Comparison of ENCODE assay signal across 13 cellular contexts in the genomic region with DNA sequence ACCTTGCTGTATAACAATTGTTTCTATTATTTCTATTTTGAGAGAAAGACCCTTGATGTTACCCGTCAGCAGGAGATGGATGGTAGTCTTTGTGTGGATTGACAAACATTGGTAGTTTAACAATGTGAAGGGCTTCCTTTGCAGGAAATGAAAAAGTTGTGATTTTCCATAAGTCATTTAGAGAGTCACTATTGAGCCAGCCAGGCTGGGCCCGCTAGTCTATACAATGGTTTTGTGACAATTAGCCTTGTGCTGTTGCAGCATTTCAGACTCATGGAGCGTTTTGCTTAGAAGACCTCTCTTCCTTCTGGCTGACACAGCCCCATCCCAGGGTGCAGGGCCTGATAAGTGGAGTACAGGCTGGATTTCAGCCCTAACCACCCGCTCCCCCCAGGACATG. TPM values are rescaled to one million over a fixed set of nuclear protein-coding genes. Genes with fewer than 3 reads are reported as not detected.
DNase-seq lines count a peak whose midpoint lies in the region; ATAC-seq, FAIRE-seq and TF ChIP-seq lines count a peak whose summit lies in the region.
"Had no signal": no experiment of that assay in that cellular context is flagged by ENCODE, and none has a peak within 500 bp of the region (broad histone marks: within the 10 kb centered on the region; RNA-seq: fewer than 3 reads in every experiment).

No MANE protein-coding gene starts in this region.

- H3K4me2 ChIP-seq in OCI-LY7 (ENCODE audit: low read length) (peak overlapping the region; percentile 3; the same call in 1 of the 2 replicates), keratinocyte (ENCODE audit: control insufficient read depth, extremely low read depth, insufficient read depth, low read depth, low read length) (peak overlapping the region; percentile 41)

- H3K9me3 ChIP-seq in OCI-LY7 (ENCODE audit: low read length) (no peaks in the 10 kb centered on the region), keratinocyte (ENCODE audit: control insufficient read depth, low read depth, low read length) (no peaks in the 10 kb centered on the region)

- H3K4me1 ChIP-seq in OCI-LY7 (ENCODE audit: insufficient read depth, low read length, poor library complexity, severe bottlenecking) (peaks cover 58% of the 10 kb centered on the region), keratinocyte (ENCODE audit: control insufficient read depth, extremely low read depth, insufficient read depth, low read length) (peaks cover 69% of the 10 kb centered on the region)

- BruUV-seq in OCI-LY7 (replicated peaks; lab: Mats Ljungman, UMichigan), result no TSS peak

- H4K20me1 ChIP-seq in OCI-LY7 (ENCODE audit: insufficient read depth, low read length) (peaks cover 5% of the 10 kb centered on the region; the same call in 1 of the 2 replicates), keratinocyte (ENCODE audit: control insufficient read depth, extremely low read depth, insufficient read depth, low read length) (no peaks in the 10 kb centered on the region)

- no peaks in the 10 kb centered on the region for H3K27me3 Mint-ChIP-seq in activated CD8-positive, alpha-beta memory T cell treated with anti-CD3 and anti-CD28 coated beads, Interleukin-2, amount 10 ng/mL, durations not matched to agents 7 days and 5 days
- H3K27me3 Mint-ChIP-seq in stimulated activated naive CD8-positive, alpha-beta T cell treated with anti-CD3 and anti-CD28 coated beads, Interleukin-15, Interleukin-2, amounts not matched to agents 100 ng/mL and 50 ng/mL, for 24 hours, result no peaks in the 10 kb centered on the region
- H3K27me3 Mint-ChIP-seq: activated naive CD8-positive, alpha-beta T cell had no signal

- no peak overlapping the region for H3K9ac ChIP-seq in keratinocyte (ENCODE audit: control insufficient read depth, extremely low read depth, insufficient read depth, low read length)

- TF ChIP-seq CTCF in OCI-LY7 (conservative IDR thresholded peaks at IDR 0.05; ENCODE audit: low read length) (no peak), keratinocyte (optimal IDR thresholded peaks at IDR 0.05 in 1 of 3, IDR thresholded peaks at IDR 0.05 in 1 of 3, conservative IDR thresholded peaks at IDR 0.05 in 1 of 3; ENCODE audit: extremely low read depth in 1 of 3, insufficient read depth in 2 of 3, low read length in 3 of 3) (no peak)

- no peak for FAIRE-seq in keratinocyte (lab: Jason Lieb, UNC)

- no peaks in the 10 kb centered on the region for H3K9me2 ChIP-seq in OCI-LY7 (ENCODE audit: insufficient read depth, low read length)

- peak; percentile 52 for ATAC-seq in activated CD8-positive, alpha-beta memory T cell treated with anti-CD3 and anti-CD28 coated beads, Interleukin-2, amount 10 ng/mL, durations not matched to agents 7 days and 5 days
- no peak for ATAC-seq in GM18858 (IDR thresholded peaks at IDR 0.05; ENCODE audit: unreplicated experiment)

- H3K9me1 ChIP-seq in keratinocyte (ENCODE audit: control insufficient read depth, extremely low read depth, insufficient read depth, low read length), result no peaks in the 10 kb centered on the region

- H3K36me3 ChIP-seq in OCI-LY7 (ENCODE audit: insufficient read depth, low read length) (no peaks in the 10 kb centered on the region), keratinocyte (ENCODE audit: control insufficient read depth in 2 of 2, extremely low read depth in 1 of 2, insufficient read depth in 2 of 2, low read length in 2 of 2) (peaks cover 0 to 3% of the 10 kb centered on the region in 2 experiments)

- dilution Hi-C loops in keratinocyte (cut with MboI; ENCODE audit: extremely low pct_ligation_motif_present, low sequenced_read_pairs), result no loop called here

- H3K27ac Mint-ChIP-seq in activated CD8-positive, alpha-beta memory T cell treated with anti-CD3 and anti-CD28 coated beads, Interleukin-2, amount 10 ng/mL, durations not matched to agents 7 days and 5 days, result peak overlapping the region; percentile 71
- H3K27ac Mint-ChIP-seq in stimulated activated naive CD8-positive, alpha-beta T cell treated with anti-CD3 and anti-CD28 coated beads, Interleukin-15, Interleukin-2, amounts not matched to agents 100 ng/mL and 50 ng/mL, for 24 hours, result peak overlapping the region; percentile 52
- H3K27ac Mint-ChIP-seq: activated naive CD8-positive, alpha-beta T cell had no signal

- POLR2A ChIA-PET in OCI-LY7 (lab: Charles Lee), result interaction anchor here (0.9 kb wide), 1 partner anchor 10 kb away, joined by 3 read pairs; no protein-coding TSS in a partner anchor

- H3K36me3 Mint-ChIP-seq in activated CD8-positive, alpha-beta memory T cell treated with anti-CD3 and anti-CD28 coated beads, Interleukin-2, amount 10 ng/mL, durations not matched to agents 7 days and 5 days, result peaks cover 22% of the 10 kb centered on the region
- peaks cover 25% of the 10 kb centered on the region for H3K36me3 Mint-ChIP-seq in stimulated activated naive CD8-positive, alpha-beta T cell treated with anti-CD3 and anti-CD28 coated beads, Interleukin-15, Interleukin-2, amounts not matched to agents 100 ng/mL and 50 ng/mL, for 24 hours (ENCODE audit: low read depth)

- peak overlapping the region; percentile 19 for H3K4me3 Mint-ChIP-seq in activated CD8-positive, alpha-beta memory T cell treated with anti-CD3 and anti-CD28 coated beads, Interleukin-2, amount 10 ng/mL, durations not matched to agents 7 days and 5 days
- H3K4me3 Mint-ChIP-seq in stimulated activated naive CD8-positive, alpha-beta T cell treated with anti-CD3 and anti-CD28 coated beads, Interleukin-15, Interleukin-2, amounts not matched to agents 100 ng/mL and 50 ng/mL, for 24 hours, result peak overlapping the region; percentile 8
- H3K4me3 Mint-ChIP-seq: activated naive CD8-positive, alpha-beta T cell had no signal

- H3K4me1 Mint-ChIP-seq in activated CD8-positive, alpha-beta memory T cell treated with anti-CD3 and anti-CD28 coated beads, Interleukin-2, amount 10 ng/mL, durations not matched to agents 7 days and 5 days, result peaks cover 51% of the 10 kb centered on the region
- peaks cover 59% of the 10 kb centered on the region for H3K4me1 Mint-ChIP-seq in stimulated activated naive CD8-positive, alpha-beta T cell treated with anti-CD3 and anti-CD28 coated beads, Interleukin-15, Interleukin-2, amounts not matched to agents 100 ng/mL and 50 ng/mL, for 24 hours (ENCODE audit: low read depth)

- peak; percentile 43 for DNase-seq in activated CD8-positive, alpha-beta memory T cell treated with anti-CD3 and anti-CD28 coated beads, Interleukin-2, amount 10 ng/mL, durations not matched to agents 7 days and 5 days
- no peak for DNase-seq in activated CD8-positive, alpha-beta memory T cell treated with anti-CD3 and anti-CD28 coated beads, Interleukin-2, amount 50 U/mL, for 48 hours
- DNase-seq in OCI-LY7 (ENCODE audit: low spot score) (no peak), keratinocyte (ENCODE audit: low read depth, low spot score) (no peak), Kasumi-1 (lab: John Stamatoyannopoulos, UW) (no peak), NCI-H2196 treated with DMSO at 0.1 percent for 48 hours (lab: John Stamatoyannopoulos, UW; ENCODE audit: unreplicated experiment) (no peak)
- DNase-seq: H7; mammary epithelial cell; NCI-H2227 treated with DMSO at 0.1 percent for 48 hours; stimulated activated CD4-positive, alpha-beta T cell treated with anti-CD3 and anti-CD28 coated beads, Interleukin-2, amount 100 ng/mL, for 48 hours had no signal

- H3K79me2 ChIP-seq in OCI-LY7 (ENCODE audit: insufficient read depth, low read depth, low read length) (no peaks in the 10 kb centered on the region), keratinocyte (ENCODE audit: control insufficient read depth, insufficient read depth, low read length) (no peaks in the 10 kb centered on the region)

- CTCF ChIA-PET in activated CD8-positive, alpha-beta memory T cell treated with anti-CD3 and anti-CD28 coated beads, Interleukin-2, amount 10 ng/mL, durations not matched to agents 7 days and 5 days (lab: Charles Lee), result interaction anchor here (0.5 to 1.3 kb wide), 3 partner anchors 11 to 80 kb away, joined by 3 to 4 read pairs (median 3); no protein-coding TSS in a partner anchor
- CTCF ChIA-PET in OCI-LY7 (lab: Charles Lee; ENCODE audit: unreplicated experiment), result no interaction called here

- intact Hi-C loops in OCI-LY7 (cut with micrococcal nuclease; ENCODE audit: unreplicated experiment), result no loop called here

- H2AFZ ChIP-seq in OCI-LY7 (ENCODE audit: low read length) (no peak overlapping the region), keratinocyte (ENCODE audit: control insufficient read depth, low read length) (peak overlapping the region; percentile 33)

- H3K27me3 ChIP-seq in keratinocyte (ENCODE audit: control insufficient read depth, extremely low read depth, insufficient read depth, low read length), result no peaks in the 10 kb centered on the region

- H3K27ac ChIP-seq in OCI-LY7 (ENCODE audit: low read depth, low read length, poor library complexity, severe bottlenecking), result no peak overlapping the region
- H3K27ac ChIP-seq in keratinocyte (ENCODE audit: control insufficient read depth, insufficient read depth, low read length), result no peak overlapping the region

- H3K9me3 Mint-ChIP-seq in activated CD8-positive, alpha-beta memory T cell treated with anti-CD3 and anti-CD28 coated beads, Interleukin-2, amount 10 ng/mL, durations not matched to agents 7 days and 5 days (ENCODE audit: low read depth), result no peaks in the 10 kb centered on the region
- no peaks in the 10 kb centered on the region for H3K9me3 Mint-ChIP-seq in stimulated activated naive CD8-positive, alpha-beta T cell treated with anti-CD3 and anti-CD28 coated beads, Interleukin-15, Interleukin-2, amounts not matched to agents 100 ng/mL and 50 ng/mL, for 24 hours

- H3K4me3 ChIP-seq in OCI-LY7 (ENCODE audit: low read depth, low read length, poor library complexity, severe bottlenecking) (no peak overlapping the region), keratinocyte (ENCODE audit: control insufficient read depth in 2 of 3, extremely low read depth in 1 of 3, insufficient read depth in 2 of 3, low read depth in 1 of 3, low read length in 3 of 3) (no peak overlapping the region)

RNA-seq across cellular contexts. Expression of gene SLC38A2, which starts 18.3 kb away (rescaled TPM):
- 100 to 1,000 TPM; 168 to 258 TPM for total RNA-seq in activated CD8-positive, alpha-beta memory T cell treated with anti-CD3 and anti-CD28 coated beads, Interleukin-2, amount 10 ng/mL, durations not matched to agents 7 days and 5 days
- 66.2 and 70.5 TPM in 2 replicates for total RNA-seq in OCI-LY7 (2014; rRNA removed; shearing (Covaris generic))
- 93.5 and 107 TPM in 2 replicates for total RNA-seq in OCI-LY7 (2022)
- polyA plus RNA-seq in keratinocyte, result 213 to 577 TPM (median 375 TPM) in 3 replicates
- polyA plus RNA-seq in keratinocyte (2011; ENCODE audit: low read depth), result 528 TPM
- 64.1 and 143 TPM in 2 replicates for polyA plus RNA-seq in keratinocyte (2011; cell fraction: cytosol; rRNA removed)
- 720 and 1,040 TPM in 2 replicates for polyA plus RNA-seq in keratinocyte (2011; cell fraction: nucleus; rRNA removed)
- polyA plus RNA-seq in keratinocyte (2012; ENCODE audit: low replicate concordance), result 229 and 376 TPM in 2 replicates
- polyA minus RNA-seq in keratinocyte, result 238 to 790 TPM (median 512 TPM) in 3 replicates
- 139 TPM for polyA minus RNA-seq in keratinocyte (2011; cell fraction: cytosol; rRNA and poly(A)+ RNA removed)
- 1,093 and 1,815 TPM in 2 replicates for polyA minus RNA-seq in keratinocyte (2011; cell fraction: nucleus; rRNA and poly(A)+ RNA removed)
